In genomic region chr5:158740358-158740757, GRCh38 we compare ENCODE assay signal across 17 cellular contexts.
A peak's percentile ranks its signal among the peaks of the same experiment; 100 is the strongest.
DNase-seq lines count a peak whose midpoint lies in the region; ATAC-seq and TF ChIP-seq lines count a peak whose summit lies in the region.
"Had no signal": no experiment of that assay in that cellular context is flagged by ENCODE, and none has a peak within 500 bp of the region (broad histone marks: within the 10 kb centered on the region; RNA-seq: fewer than 3 reads in every experiment).

No MANE protein-coding gene starts in this region.

- H3K27ac ChIP-seq in SK-N-SH (ENCODE audit: low read depth in 2 of 2, low read length in 1 of 2): no peak overlapping the region
- peak overlapping the region; percentile 13 to 30 for H3K27ac ChIP-seq in ascending aorta
- H3K27ac ChIP-seq in skeletal muscle tissue (ENCODE audit: low read depth, low read length): peak overlapping the region; percentile 26
- H3K27ac ChIP-seq: 22Rv1, RWPE1 had no signal

- intact Hi-C loops in ascending aorta (cut with DNase I): no loop called here

- H3K9ac ChIP-seq in SK-N-SH (no peak overlapping the region), skeletal muscle tissue (ENCODE audit: low read depth in 1 of 3, low read length in 3 of 3) (no peak overlapping the region)

- H3K9me2 ChIP-seq in SK-N-SH: no peaks in the 10 kb centered on the region

- H2AFZ ChIP-seq in SK-N-SH (ENCODE audit: low read depth): no peak overlapping the region

- POLR2A ChIA-PET in SK-N-SH (lab: Yijun Ruan, JAX): no interaction called here

- CTCF ChIA-PET in SK-N-SH (lab: Yijun Ruan, JAX): interaction anchor here (0.6 to 2.3 kb wide), 6 partner anchors 15 to 792 kb away, joined by 3 to 15 read pairs (median 3); no protein-coding TSS in a partner anchor

- ATAC-seq in SK-N-SH treated with all-trans-retinoic acid at 6 μM for 48 hours: no peak
- ATAC-seq in HG03095 (IDR thresholded peaks at IDR 0.05; ENCODE audit: unreplicated experiment): no peak
- ATAC-seq in HG03039 (IDR thresholded peaks at IDR 0.05; ENCODE audit: unreplicated experiment): no peak
- ATAC-seq: K562 had no signal

- no peaks in the 10 kb centered on the region for H4K20me1 ChIP-seq in SK-N-SH (ENCODE audit: insufficient read depth)

- TF ChIP-seq CTCF in SK-N-SH (IDR thresholded peaks at IDR 0.05) (no peak), ascending aorta (IDR thresholded peaks at IDR 0.05) (no peak)

- no peaks in the 10 kb centered on the region for H3K79me2 ChIP-seq in SK-N-SH (ENCODE audit: insufficient read depth)

- H3K4me3 ChIP-seq in SK-N-SH (ENCODE audit: low read depth in 2 of 2, low read length in 1 of 2) (no peak overlapping the region), ascending aorta (no peak overlapping the region), skeletal muscle tissue (ENCODE audit: low read length in 3 of 3) (no peak overlapping the region)
- H3K4me3 ChIP-seq: K562 had no signal

- no peaks in the 10 kb centered on the region for H3K27me3 ChIP-seq in SK-N-SH (ENCODE audit: insufficient read depth)
- no peaks in the 10 kb centered on the region for H3K27me3 ChIP-seq in ascending aorta
- no peaks in the 10 kb centered on the region for H3K27me3 ChIP-seq in skeletal muscle tissue (ENCODE audit: control insufficient read depth in 3 of 3, insufficient read depth in 3 of 3, low read length in 3 of 3)

- no peak for DNase-seq in SK-N-SH
- no peak for DNase-seq in ascending aorta (ENCODE audit: low spot score in 2 of 2)
- DNase-seq in superior temporal gyrus (ENCODE audit: extremely low spot score): no peak
- DNase-seq: Calu3, DMS153, DND-41, MV-4-11, NCI-H2029, NCI-H446, SHP77 had no signal

- H3K9me3 ChIP-seq in SK-N-SH: no peaks in the 10 kb centered on the region
- H3K9me3 ChIP-seq in ascending aorta: no peaks in the 10 kb centered on the region
- H3K9me3 ChIP-seq in skeletal muscle tissue (ENCODE audit: control insufficient read depth in 3 of 3, low read length in 3 of 3): no peaks in the 10 kb centered on the region

- H3F3A ChIP-seq in SK-N-SH (replicated peaks; ENCODE audit: insufficient read depth): no peaks in the 10 kb centered on the region

- no peak overlapping the region for H3K4me2 ChIP-seq in SK-N-SH

- no peak for TF ChIP-seq EP300 in SK-N-SH (IDR thresholded peaks at IDR 0.05; ENCODE audit: borderline replicate concordance in 1 of 2, low read depth in 1 of 2, low read length in 1 of 2)

- H3K4me1 ChIP-seq in SK-N-SH (ENCODE audit: control insufficient read depth in 1 of 2, insufficient read depth in 2 of 2, low read depth in 1 of 2, low read length in 1 of 2): peaks cover 0 to 3% of the 10 kb centered on the region in 2 experiments; a peak in 1 of 4 replicates
- H3K4me1 ChIP-seq in ascending aorta: peaks cover 2 to 19% of the 10 kb centered on the region in 2 donors
- H3K4me1 ChIP-seq in skeletal muscle tissue (ENCODE audit: control insufficient read depth in 3 of 3, insufficient read depth in 3 of 3, low read length in 3 of 3): peaks cover 0 to 4% (median 0%) of the 10 kb centered on the region in 3 donors

- no peak for TF ChIP-seq RAD21 in SK-N-SH (IDR thresholded peaks at IDR 0.05; ENCODE audit: low read length)

- H3K36me3 ChIP-seq in SK-N-SH (replicated peaks in 1 of 2; ENCODE audit: control insufficient read depth in 1 of 2, insufficient read depth in 2 of 2, low read length in 1 of 2) (no peaks in the 10 kb centered on the region), ascending aorta (no peaks in the 10 kb centered on the region), skeletal muscle tissue (ENCODE audit: control insufficient read depth in 3 of 3, insufficient read depth in 3 of 3, low read length in 3 of 3) (no peaks in the 10 kb centered on the region)

- 78% methylated on average over 2 of the region's 2 CpGs for WGBS in SK-N-SH (ENCODE audit: low lambda C conversion rate)

TF ChIP-seq in SK-N-SH treated with all-trans-retinoic acid at 6 μM for 48 hours, 23 proteins besides CTCF, POLR2A, EP300 and RAD21 (continues in another document):
- TF ChIP-seq ZNF8 (CRISPR knock-in tag; IDR thresholded peaks at IDR 0.05) (no peak), ZNF70 (CRISPR knock-in tag; IDR thresholded peaks at IDR 0.05) (no peak), CREB5 (CRISPR knock-in tag; IDR thresholded peaks at IDR 0.05; ENCODE audit: low read depth) (no peak), TCF4 (CRISPR knock-in tag; IDR thresholded peaks at IDR 0.05; ENCODE audit: borderline replicate concordance) (peak; percentile 40; the same call in 1 of the 2 replicates), ESRRG (CRISPR knock-in tag; IDR thresholded peaks at IDR 0.05) (no peak), CSRNP3 (CRISPR knock-in tag; IDR thresholded peaks at IDR 0.05) (no peak), TOX (CRISPR knock-in tag; IDR thresholded peaks at IDR 0.05; ENCODE audit: borderline replicate concordance) (no peak)

TF ChIP-seq in SK-N-SH, 30 proteins besides CTCF, POLR2A, EP300 and RAD21 (continues in another document):
- TF ChIP-seq IRF3 (IDR thresholded peaks at IDR 0.05; ENCODE audit: low read depth, low read length): no peak
- TF ChIP-seq REST (IDR thresholded peaks at IDR 0.05; ENCODE audit: low read depth, low read length): no peak
- no peak for TF ChIP-seq USF2 (IDR thresholded peaks at IDR 0.05; ENCODE audit: borderline replicate concordance, low read depth, low read length)
- no peak for TF ChIP-seq NFIC (IDR thresholded peaks at IDR 0.05; ENCODE audit: borderline replicate concordance)
- no peak for TF ChIP-seq TCF12 (IDR thresholded peaks at IDR 0.05)
- TF ChIP-seq MEF2A (IDR thresholded peaks at IDR 0.05; ENCODE audit: borderline replicate concordance, low read depth): no peak
- TF ChIP-seq GATA2 (CRISPR knock-in tag; IDR thresholded peaks at IDR 0.05): no peak
- TF ChIP-seq SIN3A (IDR thresholded peaks at IDR 0.05; ENCODE audit: borderline replicate concordance, low read depth, low read length): no peak
- TF ChIP-seq USF1 (IDR thresholded peaks at IDR 0.05; ENCODE audit: borderline replicate concordance, low read depth): no peak
- TF ChIP-seq YY1 (IDR thresholded peaks at IDR 0.05; ENCODE audit: low read depth): no peak

Comparison
In these comparisons a context has a peak if more than half of its experiments do, and no peak if none do; other contexts are left out.
1. H3K27ac ChIP-seq: peak in ascending aorta (2 of 2) and skeletal muscle tissue (single experiment); none in SK-N-SH (0 of 2).